8 cellular contexts compared by ENCODE assay signal in the genomic region with DNA sequence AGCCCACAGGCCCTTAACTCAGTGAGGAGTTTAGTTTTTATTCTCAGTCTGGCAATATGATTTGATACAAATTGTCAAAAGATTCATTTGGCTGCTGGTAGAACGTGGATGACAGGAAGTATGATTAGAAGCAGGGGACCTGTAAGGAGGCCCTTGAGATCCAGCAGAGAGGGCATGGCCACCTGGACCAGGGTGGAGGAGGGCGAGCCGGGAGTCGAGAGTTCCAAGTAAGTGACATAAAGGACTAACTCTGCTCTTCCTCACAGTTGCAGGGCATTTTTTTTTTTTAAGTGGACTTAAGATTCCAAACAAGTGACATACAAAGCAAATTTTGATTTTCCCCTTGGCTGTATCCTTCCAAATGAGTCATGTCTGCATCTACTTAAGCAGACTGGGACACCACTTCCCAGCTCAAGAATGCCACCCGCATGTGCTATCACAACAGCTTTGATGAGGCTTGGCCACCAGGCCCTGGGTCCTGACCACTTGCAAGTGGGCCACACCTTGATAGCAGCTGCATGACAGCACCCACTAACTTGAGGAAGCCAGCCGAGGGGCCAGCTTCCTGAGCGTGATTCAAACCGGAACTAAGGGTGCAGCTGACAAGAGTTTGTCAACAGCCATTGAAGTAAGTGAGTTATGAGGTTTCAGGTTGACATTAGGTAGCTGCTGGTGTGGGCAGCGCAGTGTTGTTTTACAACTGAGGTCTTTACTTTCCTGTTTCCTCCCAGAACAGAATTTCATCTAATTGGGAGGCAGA. TPM values are rescaled to one million over a fixed set of nuclear protein-coding genes. Genes with fewer than 3 reads are reported as not detected.
A peak's percentile ranks its signal among the peaks of the same experiment; 100 is the strongest.
DNase-seq lines count a peak whose midpoint lies in the region; ATAC-seq and TF ChIP-seq lines count a peak whose summit lies in the region.

No MANE protein-coding gene starts in this region.

- H3K27me3 ChIP-seq in lower lobe of right lung (ENCODE audit: low read depth) (no peaks in the 10 kb centered on the region), stomach (no peaks in the 10 kb centered on the region)

- intact Hi-C loops in OCI-LY7 (cut with micrococcal nuclease; ENCODE audit: unreplicated experiment) (loop anchor here (10.0 kb wide), 1 partner anchor 233 kb away; no protein-coding TSS in a partner anchor), lower lobe of right lung (cut with DNase I) (no loop called here), stomach (cut with DNase I; ENCODE audit: low total_unique reads) (no loop called here)

- TF ChIP-seq POLR2A in stomach (IDR thresholded peaks at IDR 0.05): no peak

- H3K36me3 ChIP-seq in OCI-LY7 (ENCODE audit: insufficient read depth, low read length) (no peaks in the 10 kb centered on the region), lower lobe of right lung (no peaks in the 10 kb centered on the region), stomach (no peaks in the 10 kb centered on the region)

- peak overlapping the region; percentile 30 for H3K4me2 ChIP-seq in OCI-LY7 (ENCODE audit: low read length)

- peak overlapping the region; percentile 69; the same call in 1 of the 2 replicates for H2AFZ ChIP-seq in OCI-LY7 (ENCODE audit: low read length)

- H3K4me1 ChIP-seq in OCI-LY7 (ENCODE audit: insufficient read depth, low read length, poor library complexity, severe bottlenecking) (peaks cover 13% of the 10 kb centered on the region), lower lobe of right lung (peaks cover 44% of the 10 kb centered on the region), stomach (peaks cover 30 to 49% (median 39%) of the 10 kb centered on the region in 4 donors)

- H3K4me3 ChIP-seq in OCI-LY7 (ENCODE audit: low read depth, low read length, poor library complexity, severe bottlenecking): no peak overlapping the region
- no peak overlapping the region for H3K4me3 ChIP-seq in lower lobe of right lung
- peak overlapping the region in 1 of 4 donors; percentile 1 for H3K4me3 ChIP-seq in stomach

- H3K9me3 ChIP-seq in OCI-LY7 (ENCODE audit: low read length): no peaks in the 10 kb centered on the region
- H3K9me3 ChIP-seq in lower lobe of right lung: no peaks in the 10 kb centered on the region
- no peaks in the 10 kb centered on the region for H3K9me3 ChIP-seq in stomach

- TF ChIP-seq EP300 in stomach (IDR thresholded peaks at IDR 0.05): no peak

- DNase-seq in OCI-LY7 (ENCODE audit: low spot score) (peak; percentile 66), activated gamma-delta T cell treated with Interleukin-2 at 50 U/mL for 16 hours (peak; percentile 85), lower lobe of right lung (peak; percentile 85), stomach (peak; percentile 48), putamen (ENCODE audit: low spot score) (no peak), C1 segment of cervical spinal cord (lab: John Stamatoyannopoulos, UW) (no peak)

- CTCF ChIA-PET in OCI-LY7 (lab: Charles Lee; ENCODE audit: unreplicated experiment): interaction anchor here (0.6 kb wide), 1 partner anchor 1137 kb away, joined by 3 read pairs; no protein-coding TSS in a partner anchor

- ATAC-seq in GM18502 (IDR thresholded peaks at IDR 0.05; ENCODE audit: poor library complexity, unreplicated experiment) (peak; percentile 94), HG02678 (IDR thresholded peaks at IDR 0.05; ENCODE audit: unreplicated experiment) (peak; percentile 91), lower lobe of right lung (peak; percentile 91 to 93)

- no peaks in the 10 kb centered on the region for H3K9me2 ChIP-seq in OCI-LY7 (ENCODE audit: insufficient read depth, low read length)

- H3K27ac ChIP-seq in OCI-LY7 (ENCODE audit: low read depth, low read length, poor library complexity, severe bottlenecking) (no peak overlapping the region), lower lobe of right lung (peak overlapping the region; percentile 54), stomach (peak overlapping the region in 3 of 5 donors; percentile 46 to 61 (median 54))

- BruUV-seq in OCI-LY7 (replicated peaks; lab: Mats Ljungman, UMichigan): no TSS peak

- POLR2A ChIA-PET in OCI-LY7 (lab: Charles Lee): interaction anchor here (0.9 to 1.5 kb wide), 3 partner anchors 12 to 41 kb away, joined by 3 to 4 read pairs (median 3); no protein-coding TSS in a partner anchor

- no peaks in the 10 kb centered on the region for H3K79me2 ChIP-seq in OCI-LY7 (ENCODE audit: insufficient read depth, low read depth, low read length)

- TF ChIP-seq CTCF in OCI-LY7 (conservative IDR thresholded peaks at IDR 0.05; ENCODE audit: low read length) (no peak), lower lobe of right lung (IDR thresholded peaks at IDR 0.05) (no peak), stomach (IDR thresholded peaks at IDR 0.05) (no peak)

- no peaks in the 10 kb centered on the region for H4K20me1 ChIP-seq in OCI-LY7 (ENCODE audit: insufficient read depth, low read length)

- WGBS in stomach, 5 donors: 46 to 64% (median 55%) methylated on average over 9 of the region's 9 CpGs

RNA-seq across cellular contexts. Expression of a gene that starts 54.6 kb away (rescaled TPM):
- total RNA-seq in OCI-LY7 (2014; rRNA removed; shearing (Covaris generic)): not detected in 2 replicates
- total RNA-seq in OCI-LY7 (2022): 0.23 TPM in 1 of 2 replicates, not detected in the other
- total RNA-seq in lower lobe of right lung: 13.8 TPM
- total RNA-seq in stomach: 10 to 100 TPM in 3 of 5 donors, 1 to 10 TPM in 2; 1.2 to 28.1 (median 11.0) TPM
- polyA plus RNA-seq in stomach: 1 to 10 TPM in 1 of 3 donors, under 1 TPM in 1, not detected in 1; 0.56 to 5.8 TPM

Comparison
In these comparisons a context has a peak if more than half of its experiments do, and no peak if none do; other contexts are left out.
1. DNase-seq: peak in OCI-LY7 (single experiment), activated gamma-delta T cell treated with Interleukin-2 at 50 U/mL for 16 hours (single experiment), lower lobe of right lung (single experiment) and stomach (single experiment); none in putamen (single experiment) and C1 segment of cervical spinal cord (0 of 14).
2. Peak in every context shown above with its lines, with median percentiles within 50 percentile points of each other: ATAC-seq.